In the genomic region with DNA sequence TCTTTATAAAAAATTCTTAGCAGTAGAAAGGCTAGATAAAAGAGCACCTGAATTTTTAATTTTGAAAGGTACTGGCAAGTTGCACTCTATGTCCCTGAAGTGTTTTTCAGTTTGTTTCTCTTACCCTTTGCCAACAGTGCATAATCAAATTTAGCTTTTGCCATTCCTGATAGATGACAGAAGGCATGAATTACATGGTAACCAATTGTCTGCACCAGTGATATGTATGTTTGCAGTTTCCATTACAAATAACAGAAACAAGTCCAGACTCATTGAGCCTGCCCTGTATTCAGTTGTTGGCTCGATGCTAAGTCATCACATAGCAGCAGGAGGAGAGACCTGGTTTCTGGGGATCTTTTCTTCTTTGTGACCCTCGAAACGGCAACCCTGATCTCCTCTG, we compare ENCODE assay signal across 18 cellular contexts.
A peak's percentile ranks its signal among the peaks of the same experiment; 100 is the strongest.
DNase-seq lines count a peak whose midpoint lies in the region; ATAC-seq, FAIRE-seq and TF ChIP-seq lines count a peak whose summit lies in the region.
"Had no signal": no experiment of that assay in that cellular context is flagged by ENCODE, and none has a peak within 500 bp of the region (broad histone marks: within the 10 kb centered on the region; RNA-seq: fewer than 3 reads in every experiment).

No MANE protein-coding gene starts in this region.

- FAIRE-seq in bronchial epithelial cell (lab: Jason Lieb, UNC) = peak; percentile 66
- FAIRE-seq: D721Med, H1 had no signal

- no peak for ATAC-seq in HG02571 (IDR thresholded peaks at IDR 0.05; ENCODE audit: unreplicated experiment)

- H3K4me3 ChIP-seq in bronchial epithelial cell (ENCODE audit: low read depth, low read length) = no peak overlapping the region

- no peaks in the 10 kb centered on the region for H3K27me3 ChIP-seq in bronchial epithelial cell (ENCODE audit: control insufficient read depth, insufficient read depth, low read length)

- DNase-seq in DMS153 (lab: John Stamatoyannopoulos, UW) = peak; percentile 92
- peak; percentile 18 for DNase-seq in NCI-H1105 (lab: John Stamatoyannopoulos, UW)
- DNase-seq in NCI-H345 treated with DMSO at 0.1 percent for 48 hours (lab: John Stamatoyannopoulos, UW; ENCODE audit: unreplicated experiment) = peak; percentile 34
- peak; percentile 94 for DNase-seq in bronchial epithelial cell (ENCODE audit: low read depth)
- no peak for DNase-seq in GF-D8 (lab: John Stamatoyannopoulos, UW)
- no peak for DNase-seq in globus pallidus (ENCODE audit: low spot score)
- DNase-seq: CD4-positive, alpha-beta memory T cell; KBM-7; NCI-H1048; NCI-H2029 treated with DMSO at 0.1 percent for 48 hours; NCI-H510A treated with DMSO at 0.1 percent for 48 hours; NK-92 treated with Interleukin-12 subunit alpha and Interleukin-12 subunit beta, amount 100 ng/mL, for 24 hours; OCI-M1; RPMI8226; T-helper 1 cell had no signal

- H3K36me3 ChIP-seq in bronchial epithelial cell (ENCODE audit: control insufficient read depth, insufficient read depth, low read length) = no peaks in the 10 kb centered on the region

- no peak for TF ChIP-seq CTCF in bronchial epithelial cell (IDR thresholded peaks at IDR 0.05; ENCODE audit: insufficient read depth, low read length, severe bottlenecking)

Comparison
In these comparisons a context has a peak if more than half of its experiments do, and no peak if none do; other contexts are left out.
1. DNase-seq: peak in DMS153 (single experiment), NCI-H1105 (single experiment), NCI-H345 treated with DMSO at 0.1 percent for 48 hours (single experiment) and bronchial epithelial cell (single experiment); none in GF-D8 (single experiment) and globus pallidus (single experiment).